Comparison of ENCODE assay signal across 27 cellular contexts in the genomic region with DNA sequence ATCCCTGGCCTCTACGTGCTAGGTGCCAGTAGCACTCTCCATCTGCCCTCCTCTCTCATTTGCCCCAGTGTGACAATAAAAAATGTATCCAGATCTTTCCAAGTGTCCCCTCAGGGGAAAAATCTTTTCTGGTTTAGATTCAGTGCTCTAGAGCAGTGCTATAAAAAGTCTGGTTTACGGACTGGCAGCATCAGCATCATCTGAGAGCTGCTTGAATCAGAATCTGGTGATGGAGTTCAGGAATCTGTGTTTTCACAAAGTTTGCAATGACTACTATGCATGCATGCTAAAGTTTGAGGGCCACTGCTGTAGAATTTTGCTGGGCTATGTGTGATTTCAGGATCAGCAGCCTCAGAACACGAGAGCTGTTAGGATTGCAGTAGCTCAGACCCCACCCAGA.
"Had no signal": no experiment of that assay in that cellular context is flagged by ENCODE, and none has a peak within 500 bp of the region (broad histone marks: within the 10 kb centered on the region; RNA-seq: fewer than 3 reads in every experiment).

No MANE protein-coding gene starts in this region.

- H3K4me1 ChIP-seq: left ventricle myocardium inferior, parathyroid adenoma, right atrium auricular region, right lobe of liver, tibial nerve, upper lobe of left lung, vagina had no signal

- H3K27me3 ChIP-seq: neural progenitor cell, neutrophil, right atrium auricular region, right lobe of liver, tibial nerve, upper lobe of left lung, vagina had no signal

- DNase-seq: islet precursor cell; left ventricle myocardium inferior; mesendoderm; naive B cell; natural killer cell; nephron progenitor cell; occipital lobe; right lobe of liver; stimulated activated CD4-positive, alpha-beta T cell treated with anti-CD3 and anti-CD28 coated beads, Interleukin-1b, Interleukin-23, amount 100 ng/mL, for 48 hours; stimulated activated CD4-positive, alpha-beta T cell treated with anti-CD3 and anti-CD28 coated beads, Interleukin-2, amount 100 ng/mL, for 48 hours; stimulated activated CD4-positive, alpha-beta T cell treated with anti-CD3 and anti-CD28 coated beads, Interleukin-4, amount 100 ng/mL, for 4 hours; stimulated activated CD8-positive, alpha-beta memory T cell treated with anti-CD3 and anti-CD28 coated beads, Interleukin-4, amount 100 ng/mL, for 48 hours; stimulated activated naive CD4-positive, alpha-beta T cell treated with Interleukin-2 at 50 U/mL for 16 hours; stimulated activated naive CD8-positive, alpha-beta T cell treated with anti-CD3 and anti-CD28 coated beads, Interleukin-15, amount 100 ng/mL, for 72 hours; substantia nigra; upper lobe of left lung had no signal

- H3K4me3 Mint-ChIP-seq: mesothelial cell of epicardium; naive B cell; natural killer cell; nephron progenitor cell; neural progenitor cell; stimulated activated memory B cell treated with anti-CD40 and anti-IgM and Interleukin-4, amounts not matched to agents 10 μg/mL and 1 μg/mL and 100 μg/mL, for 72 hours; stimulated activated naive CD8-positive, alpha-beta T cell treated with anti-CD3 and anti-CD28 coated beads, Interleukin-15, amount 100 ng/mL, for 72 hours had no signal

- H3K9ac ChIP-seq: neural progenitor cell, parathyroid adenoma had no signal

- H3K79me2 ChIP-seq: parathyroid adenoma had no signal

- H3K4me2 ChIP-seq: neural progenitor cell, smooth muscle cell had no signal

- H3K4me1 Mint-ChIP-seq: naive B cell; natural killer cell; stimulated activated memory B cell treated with anti-CD40 and anti-IgM and Interleukin-4, amounts not matched to agents 10 μg/mL and 1 μg/mL and 100 μg/mL, for 72 hours; stimulated activated naive CD8-positive, alpha-beta T cell treated with anti-CD3 and anti-CD28 coated beads, Interleukin-15, amount 100 ng/mL, for 72 hours had no signal

- H3K36me3 ChIP-seq: left ventricle myocardium inferior, neural progenitor cell, neutrophil, right atrium auricular region, right lobe of liver, tibial nerve, upper lobe of left lung, vagina had no signal

- H3K27ac Mint-ChIP-seq: mesothelial cell of epicardium; naive B cell; natural killer cell; nephron progenitor cell; neural progenitor cell; progenitor cell of endocrine pancreas; stimulated activated memory B cell treated with anti-CD40 and anti-IgM and Interleukin-4, amounts not matched to agents 10 μg/mL and 1 μg/mL and 100 μg/mL, for 72 hours; stimulated activated naive CD8-positive, alpha-beta T cell treated with anti-CD3 and anti-CD28 coated beads, Interleukin-15, amount 100 ng/mL, for 72 hours had no signal

- H3K9me3 ChIP-seq: left ventricle myocardium inferior, neutrophil, right atrium auricular region, right lobe of liver, tibial nerve, upper lobe of left lung, vagina had no signal

- H3K4me3 ChIP-seq: left ventricle myocardium inferior, lung, neural progenitor cell, right atrium auricular region, right lobe of liver, smooth muscle cell, tibial nerve, upper lobe of left lung, vagina had no signal

- H3K27me3 Mint-ChIP-seq: naive B cell; progenitor cell of endocrine pancreas; stimulated activated naive CD8-positive, alpha-beta T cell treated with anti-CD3 and anti-CD28 coated beads, Interleukin-15, amount 100 ng/mL, for 72 hours had no signal

- H3K27ac ChIP-seq: left ventricle myocardium inferior, neural progenitor cell, neutrophil, parathyroid adenoma, right atrium auricular region, right lobe of liver, tibial nerve, upper lobe of left lung, vagina had no signal

- H3K9me3 Mint-ChIP-seq: naive B cell; nephron progenitor cell; neural progenitor cell; stimulated activated memory B cell treated with anti-CD40 and anti-IgM and Interleukin-4, amounts not matched to agents 10 μg/mL and 1 μg/mL and 100 μg/mL, for 72 hours; stimulated activated naive CD8-positive, alpha-beta T cell treated with anti-CD3 and anti-CD28 coated beads, Interleukin-15, amount 100 ng/mL, for 72 hours had no signal

- H3K36me3 Mint-ChIP-seq: mesothelial cell of epicardium; naive B cell; natural killer cell; neural progenitor cell; stimulated activated memory B cell treated with anti-CD40 and anti-IgM and Interleukin-4, amounts not matched to agents 10 μg/mL and 1 μg/mL and 100 μg/mL, for 72 hours had no signal

- H2AFZ ChIP-seq: neural progenitor cell, parathyroid adenoma had no signal

- ATAC-seq: natural killer cell; right lobe of liver; stimulated activated memory B cell treated with anti-CD40 and anti-IgM and Interleukin-4, amounts not matched to agents 10 μg/mL and 1 μg/mL and 100 μg/mL, for 72 hours; stimulated activated naive CD8-positive, alpha-beta T cell treated with anti-CD3 and anti-CD28 coated beads, Interleukin-15, amount 100 ng/mL, for 72 hours had no signal
